ENCODE assay signal across 9 cellular contexts in genomic region chr11:25734592-25735211, GRCh38.
DNase-seq lines count a peak whose midpoint lies in the region; ATAC-seq and TF ChIP-seq lines count a peak whose summit lies in the region.
"Had no signal": no experiment of that assay in that cellular context is flagged by ENCODE, and none has a peak within 500 bp of the region (broad histone marks: within the 10 kb centered on the region; RNA-seq: fewer than 3 reads in every experiment).

No MANE protein-coding gene starts in this region.

- H3K79me2 ChIP-seq in OCI-LY3 (ENCODE audit: low read length) = no peaks in the 10 kb centered on the region

- ATAC-seq in HG03571 (IDR thresholded peaks at IDR 0.05; ENCODE audit: unreplicated experiment) (no peak), HG02642 (IDR thresholded peaks at IDR 0.05; ENCODE audit: poor library complexity, unreplicated experiment) (no peak)

- H3K9me3 ChIP-seq in OCI-LY3 (ENCODE audit: insufficient read depth, low read length) = no peaks in the 10 kb centered on the region
- H3K9me3 ChIP-seq: upper lobe of left lung had no signal

- H3K27ac ChIP-seq in OCI-LY3 (ENCODE audit: low read length) = no peak overlapping the region
- H3K27ac ChIP-seq: upper lobe of left lung had no signal

- peak; percentile 23 for DNase-seq in DMS 273 (lab: John Stamatoyannopoulos, UW; ENCODE audit: unreplicated experiment)
- no peak for DNase-seq in DMS 273 treated with DMSO at 0.1 percent for 48 hours (lab: John Stamatoyannopoulos, UW)
- DNase-seq in epithelial cell of proximal tubule (ENCODE audit: low read depth) = peak; percentile 18
- DNase-seq in non-pigmented ciliary epithelial cell (ENCODE audit: low read depth) = peak; percentile 24
- no peak for DNase-seq in COR-L47 (lab: John Stamatoyannopoulos, UW)
- DNase-seq: upper lobe of left lung had no signal

- H3K9ac ChIP-seq in OCI-LY3 (ENCODE audit: low read length) = no peak overlapping the region

- TF ChIP-seq CTCF in OCI-LY3 (IDR thresholded peaks at IDR 0.05; ENCODE audit: low read depth, low read length) = peak; percentile 59
- TF ChIP-seq CTCF in epithelial cell of proximal tubule (conservative IDR thresholded peaks at IDR 0.05; ENCODE audit: low read depth, low read length) = peak; percentile 68

- H4K20me1 ChIP-seq in OCI-LY3 (ENCODE audit: insufficient read depth, low read length) = no peaks in the 10 kb centered on the region

- H3K4me3 ChIP-seq in OCI-LY3 (ENCODE audit: low read length) (no peak overlapping the region), epithelial cell of proximal tubule (ENCODE audit: low read depth, low read length) (no peak overlapping the region)
- H3K4me3 ChIP-seq: upper lobe of left lung had no signal

- H3K36me3 ChIP-seq in OCI-LY3 (replicated peaks; ENCODE audit: low read depth, low read length) = no peaks in the 10 kb centered on the region
- H3K36me3 ChIP-seq: upper lobe of left lung had no signal

- H3K4me1 ChIP-seq in OCI-LY3 (ENCODE audit: low read length) = no peaks in the 10 kb centered on the region
- H3K4me1 ChIP-seq: upper lobe of left lung had no signal

- H2AFZ ChIP-seq in OCI-LY3 (ENCODE audit: low read depth, low read length) = no peak overlapping the region

- no peaks in the 10 kb centered on the region for H3K27me3 ChIP-seq in OCI-LY3 (ENCODE audit: low read depth, low read length)
- H3K27me3 ChIP-seq: upper lobe of left lung had no signal

- no peak overlapping the region for H3K4me2 ChIP-seq in OCI-LY3 (ENCODE audit: low read length)

Comparison
In these comparisons a context has a peak if more than half of its experiments do, and no peak if none do; other contexts are left out.
1. DNase-seq: peak in DMS 273 (single experiment), epithelial cell of proximal tubule (single experiment) and non-pigmented ciliary epithelial cell (single experiment); none in DMS 273 treated with DMSO at 0.1 percent for 48 hours (single experiment) and COR-L47 (single experiment).